In genomic region chr18:58541137-58541788, GRCh38 we compare ENCODE assay signal across 9 cellular contexts.
DNase-seq lines count a peak whose midpoint lies in the region; ATAC-seq, FAIRE-seq and TF ChIP-seq lines count a peak whose summit lies in the region.
"Had no signal": no experiment of that assay in that cellular context is flagged by ENCODE, and none has a peak within 500 bp of the region (broad histone marks: within the 10 kb centered on the region; RNA-seq: fewer than 3 reads in every experiment).

No MANE protein-coding gene starts in this region.

- no peaks in the 10 kb centered on the region for H3K36me3 Mint-ChIP-seq in activated T-helper 2 cell treated with anti-CD3 and anti-CD28 coated beads, Interferon-gamma antibody, Interleukin-2, Interleukin-4, amounts not matched to agents 10 μg/mL and 5 μg/mL and 100 μg/mL, durations not matched to agents 14 hours and 24 hours and 36 hours (ENCODE audit: low read depth)
- no peaks in the 10 kb centered on the region for H3K36me3 Mint-ChIP-seq in mesothelial cell of epicardium

- peak overlapping the region; percentile 6 for H3K4me3 Mint-ChIP-seq in activated T-helper 2 cell treated with anti-CD3 and anti-CD28 coated beads, Interferon-gamma antibody, Interleukin-2, Interleukin-4, amounts not matched to agents 10 μg/mL and 5 μg/mL and 100 μg/mL, durations not matched to agents 14 hours and 24 hours and 36 hours (ENCODE audit: low read depth)
- no peak overlapping the region for H3K4me3 Mint-ChIP-seq in mesothelial cell of epicardium

- no peak for TF ChIP-seq EP300 in Ishikawa (IDR thresholded peaks at IDR 0.05; ENCODE audit: borderline replicate concordance)

- H3K27ac Mint-ChIP-seq in activated T-helper 2 cell treated with anti-CD3 and anti-CD28 coated beads, Interferon-gamma antibody, Interleukin-2, Interleukin-4, amounts not matched to agents 10 μg/mL and 5 μg/mL and 100 μg/mL, durations not matched to agents 14 hours and 24 hours and 36 hours, result peak overlapping the region; percentile 71
- H3K27ac Mint-ChIP-seq in mesothelial cell of epicardium, result peak overlapping the region; percentile 75

- intact Hi-C loops in activated T-helper 2 cell treated with anti-CD3 and anti-CD28 coated beads, Interferon-gamma antibody, Interleukin-2, Interleukin-4, amounts not matched to agents 10 μg/mL and 5 μg/mL and 100 μg/mL, durations not matched to agents 14 hours and 24 hours and 36 hours (cut with micrococcal nuclease), result loop anchor here (1.0 to 10.0 kb wide), 5 partner anchors 31 to 604 kb away; partner anchors contain the start of gene MALT1

- no peak for FAIRE-seq in H54 (lab: Jason Lieb, UNC)

- ATAC-seq in HG03432 (IDR thresholded peaks at IDR 0.05; ENCODE audit: unreplicated experiment), result no peak

- peaks cover 26% of the 10 kb centered on the region for H3K27me3 Mint-ChIP-seq in activated T-helper 2 cell treated with anti-CD3 and anti-CD28 coated beads, Interferon-gamma antibody, Interleukin-2, Interleukin-4, amounts not matched to agents 10 μg/mL and 5 μg/mL and 100 μg/mL, durations not matched to agents 14 hours and 24 hours and 36 hours (ENCODE audit: low read depth)
- peaks cover 1% of the 10 kb centered on the region for H3K27me3 Mint-ChIP-seq in mesothelial cell of epicardium (ENCODE audit: low read depth)

- DNase-seq in EH (ENCODE audit: low read depth) (peak; percentile 36), mesothelial cell of epicardium (ENCODE audit: low spot score in 2 of 2, unreplicated experiment in 2 of 2) (no peak), amygdala (lab: John Stamatoyannopoulos, UW) (no peak), H54 (ENCODE audit: insufficient read length, low spot score) (no peak)
- DNase-seq in activated T-helper 2 cell treated with anti-CD3 and anti-CD28 coated beads, Interferon-gamma antibody, Interleukin-2, Interleukin-4, amounts not matched to agents 10 μg/mL and 5 μg/mL and 100 μg/mL, durations not matched to agents 14 hours and 24 hours and 36 hours (ENCODE audit: low spot score), result no peak
- DNase-seq in activated CD4-positive, CD25-positive, alpha-beta regulatory T cell (lab: John Stamatoyannopoulos, UW), result no peak
- DNase-seq: hippocampal formation had no signal

- TF ChIP-seq CTCF in mesothelial cell of epicardium (IDR thresholded peaks at IDR 0.05; ENCODE audit: unreplicated experiment), result no peak

- TF ChIP-seq POLR2A in H54 (IDR thresholded peaks at IDR 0.05; ENCODE audit: low read depth, low read length), result no peak

- TF ChIP-seq RAD21 in Ishikawa (IDR thresholded peaks at IDR 0.05; ENCODE audit: low read depth), result peak; percentile 40; the same call in 1 of the 2 replicates

- peaks cover 58% of the 10 kb centered on the region for H3K4me1 Mint-ChIP-seq in activated T-helper 2 cell treated with anti-CD3 and anti-CD28 coated beads, Interferon-gamma antibody, Interleukin-2, Interleukin-4, amounts not matched to agents 10 μg/mL and 5 μg/mL and 100 μg/mL, durations not matched to agents 14 hours and 24 hours and 36 hours (ENCODE audit: low read depth)
- peaks cover 22% of the 10 kb centered on the region for H3K4me1 Mint-ChIP-seq in mesothelial cell of epicardium

- H3K9me3 Mint-ChIP-seq in activated T-helper 2 cell treated with anti-CD3 and anti-CD28 coated beads, Interferon-gamma antibody, Interleukin-2, Interleukin-4, amounts not matched to agents 10 μg/mL and 5 μg/mL and 100 μg/mL, durations not matched to agents 14 hours and 24 hours and 36 hours, result no peaks in the 10 kb centered on the region
- H3K9me3 Mint-ChIP-seq in mesothelial cell of epicardium, result no peaks in the 10 kb centered on the region

TF ChIP-seq in Ishikawa, 13 proteins besides CTCF, POLR2A, EP300 and RAD21:
- TF ChIP-seq CEBPB (IDR thresholded peaks at IDR 0.05) (no peak), MAX (IDR thresholded peaks at IDR 0.05) (no peak), TAF1 (IDR thresholded peaks at IDR 0.05; ENCODE audit: low read depth) (no peak), FOXM1 (IDR thresholded peaks at IDR 0.05; ENCODE audit: borderline replicate concordance, low read depth) (no peak), ZBTB7A (IDR thresholded peaks at IDR 0.05; ENCODE audit: low read depth) (no peak), TCF12 (IDR thresholded peaks at IDR 0.05; ENCODE audit: low read depth) (no peak), CREB1 (IDR thresholded peaks at IDR 0.05; ENCODE audit: low read depth) (no peak), USF1 (IDR thresholded peaks at IDR 0.05) (no peak), EGR1 (IDR thresholded peaks at IDR 0.05) (no peak), YY1 (IDR thresholded peaks at IDR 0.05; ENCODE audit: low read depth) (no peak)
